In genomic region chr1:54227091-54227602, GRCh38 we compare ENCODE assay signal across 1 cellular context.
TF ChIP-seq lines count a peak whose summit lies in the region.

No MANE protein-coding gene starts in this region.

TF ChIP-seq in HEK293, 187 proteins besides CTCF, POLR2A, EP300 and RAD21 (continued from another document and continues in another):
- no peak for TF ChIP-seq ZNF654 (tag by site-specific recombination; IDR thresholded peaks at IDR 0.05; ENCODE audit: low read depth)
- TF ChIP-seq ZBTB6 (tag by site-specific recombination; IDR thresholded peaks at IDR 0.05), result no peak
- TF ChIP-seq ZNF664 (tag by site-specific recombination; IDR thresholded peaks at IDR 0.05), result no peak
- no peak for TF ChIP-seq ZNF266 (tag by site-specific recombination; IDR thresholded peaks at IDR 0.05; ENCODE audit: low read depth)
- TF ChIP-seq ZNF350 (tag by site-specific recombination; IDR thresholded peaks at IDR 0.05), result no peak
- no peak for TF ChIP-seq ZSCAN5A (tag by site-specific recombination; IDR thresholded peaks at IDR 0.05)
- TF ChIP-seq ZBTB7A (tag by site-specific recombination; IDR thresholded peaks at IDR 0.05; ENCODE audit: low read depth), result no peak
- TF ChIP-seq ZIC2 (tag by site-specific recombination; IDR thresholded peaks at IDR 0.05), result peak; percentile 67
- TF ChIP-seq PATZ1 (tag by site-specific recombination; IDR thresholded peaks at IDR 0.05), result peak; percentile 77
- TF ChIP-seq PRDM4 (tag by site-specific recombination; IDR thresholded peaks at IDR 0.05), result no peak
- no peak for TF ChIP-seq ZNF248 (tag by site-specific recombination; IDR thresholded peaks at IDR 0.05)
- no peak for TF ChIP-seq ZNF423 (tag by site-specific recombination; IDR thresholded peaks at IDR 0.05)
- no peak for TF ChIP-seq ZNF555 (tag by site-specific recombination; conservative IDR thresholded peaks at IDR 0.05)
- TF ChIP-seq ZNF548 (tag by site-specific recombination; IDR thresholded peaks at IDR 0.05), result no peak
- TF ChIP-seq ZNF580 (tag by site-specific recombination; IDR thresholded peaks at IDR 0.05), result no peak
- TF ChIP-seq ZNF629 (tag by site-specific recombination; IDR thresholded peaks at IDR 0.05), result 0 out of 2 replicates have a peak, but pooled peaks have one; percentile 30
- TF ChIP-seq GLIS1 (tag by site-specific recombination; IDR thresholded peaks at IDR 0.05), result no peak
- no peak for TF ChIP-seq GLI4 (tag by site-specific recombination; IDR thresholded peaks at IDR 0.05)
- TF ChIP-seq PRDM10 (tag by site-specific recombination; IDR thresholded peaks at IDR 0.05), result no peak
- peak; percentile 25; the same call in 1 of the 2 replicates for TF ChIP-seq ZBTB20 (tag by site-specific recombination; IDR thresholded peaks at IDR 0.05)
- TF ChIP-seq ZNF544 (tag by site-specific recombination; IDR thresholded peaks at IDR 0.05), result no peak
- TF ChIP-seq SETDB1 (IDR thresholded peaks at IDR 0.05; ENCODE audit: insufficient read length, low read length), result no peak
- peak; percentile 55 for TF ChIP-seq ZBTB17 (tag by site-specific recombination; IDR thresholded peaks at IDR 0.05)
- no peak for TF ChIP-seq ZNF223 (tag by site-specific recombination; IDR thresholded peaks at IDR 0.05)
- TF ChIP-seq ZBTB48 (tag by site-specific recombination; IDR thresholded peaks at IDR 0.05), result peak; percentile 78
- TF ChIP-seq SP3 (tag by site-specific recombination; IDR thresholded peaks at IDR 0.05), result peak; percentile 14; the same call in 1 of the 2 replicates
- no peak for TF ChIP-seq ZNF169 (tag by site-specific recombination; IDR thresholded peaks at IDR 0.05)
- no peak for TF ChIP-seq ZNF10 (tag by site-specific recombination; IDR thresholded peaks at IDR 0.05)
- no peak for TF ChIP-seq ZNF114 (tag by site-specific recombination; IDR thresholded peaks at IDR 0.05)
- no peak for TF ChIP-seq ZFP41 (tag by site-specific recombination; IDR thresholded peaks at IDR 0.05; ENCODE audit: borderline replicate concordance)
- no peak for TF ChIP-seq MYNN (tag by site-specific recombination; IDR thresholded peaks at IDR 0.05; ENCODE audit: borderline replicate concordance)
- TF ChIP-seq IKZF3 (tag by site-specific recombination; IDR thresholded peaks at IDR 0.05), result no peak
- TF ChIP-seq ZNF473 (tag by site-specific recombination; IDR thresholded peaks at IDR 0.05), result no peak
- no peak for TF ChIP-seq FEZF1 (tag by site-specific recombination; IDR thresholded peaks at IDR 0.05)
- no peak for TF ChIP-seq ZBTB49 (tag by site-specific recombination; IDR thresholded peaks at IDR 0.05; ENCODE audit: low read depth)
- no peak; the same call in 1 of the 2 replicates for TF ChIP-seq ZFHX2 (tag by site-specific recombination; conservative IDR thresholded peaks at IDR 0.05)
- TF ChIP-seq ZNF24 (tag by site-specific recombination; IDR thresholded peaks at IDR 0.05), result 0 out of 2 replicates have a peak, but pooled peaks have one; percentile 24
- no peak for TF ChIP-seq ZNF561 (tag by site-specific recombination; IDR thresholded peaks at IDR 0.05; ENCODE audit: borderline replicate concordance)
- no peak for TF ChIP-seq ZNF843 (tag by site-specific recombination; IDR thresholded peaks at IDR 0.05)
- no peak for TF ChIP-seq TCF7L2 (IDR thresholded peaks at IDR 0.05; ENCODE audit: borderline replicate concordance, low read depth, low read length)
- no peak for TF ChIP-seq ZSCAN16 (tag by site-specific recombination; IDR thresholded peaks at IDR 0.05)
- TF ChIP-seq ZNF785 (tag by site-specific recombination; IDR thresholded peaks at IDR 0.05), result no peak
- TF ChIP-seq ZSCAN30 (tag by site-specific recombination; IDR thresholded peaks at IDR 0.05), result no peak
- no peak for TF ChIP-seq YY1 (tag by site-specific recombination; IDR thresholded peaks at IDR 0.05)
- no peak for TF ChIP-seq ZNF830 (tag by site-specific recombination; IDR thresholded peaks at IDR 0.05; ENCODE audit: low read depth)
- TF ChIP-seq KLF17 (tag by site-specific recombination; IDR thresholded peaks at IDR 0.05), result no peak
- no peak for TF ChIP-seq ZNF518A (tag by site-specific recombination; conservative IDR thresholded peaks at IDR 0.05; ENCODE audit: low read depth)
- no peak for TF ChIP-seq KLF10 (tag by site-specific recombination; IDR thresholded peaks at IDR 0.05)
